In the genomic region with DNA sequence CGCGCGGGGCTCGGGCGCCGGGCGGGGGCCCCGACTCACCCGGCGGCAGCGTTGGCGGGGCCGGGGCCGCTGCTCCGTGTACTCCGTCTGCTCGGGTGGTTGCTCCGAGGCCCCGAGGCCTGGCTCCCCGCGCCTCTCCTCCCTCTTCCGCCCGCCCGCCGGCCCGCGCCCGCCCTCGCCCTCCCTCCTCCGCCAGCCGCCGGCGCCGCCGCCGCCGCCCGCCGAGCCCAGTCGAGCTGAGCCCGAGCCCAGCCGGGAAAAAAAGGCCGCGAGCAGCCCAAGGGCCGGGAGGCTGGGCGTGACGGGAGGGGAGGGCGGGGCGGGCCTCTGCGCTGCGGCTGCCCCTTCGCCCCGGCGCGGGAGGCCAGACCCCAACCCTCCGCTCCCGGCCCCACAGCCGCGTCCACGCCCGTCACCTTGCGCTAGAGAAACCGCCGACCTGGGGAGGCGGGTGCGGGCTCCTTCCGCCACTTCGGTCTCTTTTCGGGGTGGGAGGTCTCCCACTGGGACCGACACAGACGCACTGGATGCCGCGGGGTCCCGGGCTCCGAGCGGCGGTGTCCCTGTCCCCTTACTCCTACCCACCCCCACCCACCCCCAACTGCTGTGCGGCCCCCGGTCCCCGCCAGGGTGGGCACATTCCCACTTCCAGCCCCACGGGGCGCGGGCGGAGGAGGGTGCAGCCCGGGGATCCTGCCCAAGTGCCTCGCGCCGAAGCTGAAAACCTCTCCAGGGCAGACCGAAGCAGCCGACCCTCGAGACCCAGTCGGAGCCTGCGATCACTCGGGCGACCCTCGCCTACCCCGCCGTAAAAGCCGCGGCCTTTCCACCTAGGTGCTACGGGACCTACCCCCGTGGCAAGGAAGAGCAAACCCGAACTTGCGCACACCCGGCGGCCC, we compare ENCODE assay signal across 1 cellular context.
TF ChIP-seq lines count a peak whose summit lies in the region.

A gene with protein sequence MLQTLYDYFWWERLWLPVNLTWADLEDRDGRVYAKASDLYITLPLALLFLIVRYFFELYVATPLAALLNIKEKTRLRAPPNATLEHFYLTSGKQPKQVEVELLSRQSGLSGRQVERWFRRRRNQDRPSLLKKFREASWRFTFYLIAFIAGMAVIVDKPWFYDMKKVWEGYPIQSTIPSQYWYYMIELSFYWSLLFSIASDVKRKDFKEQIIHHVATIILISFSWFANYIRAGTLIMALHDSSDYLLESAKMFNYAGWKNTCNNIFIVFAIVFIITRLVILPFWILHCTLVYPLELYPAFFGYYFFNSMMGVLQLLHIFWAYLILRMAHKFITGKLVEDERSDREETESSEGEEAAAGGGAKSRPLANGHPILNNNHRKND (minus strand): TSS at position 256 of the 899 bp plus-strand sequence. CDS start 5,745 bp downstream, outside the sequence.

TF ChIP-seq in GM12878, 131 proteins besides CTCF, POLR2A, EP300 and RAD21 (continued from another document and continues in another):
- TF ChIP-seq, protein P1, sequence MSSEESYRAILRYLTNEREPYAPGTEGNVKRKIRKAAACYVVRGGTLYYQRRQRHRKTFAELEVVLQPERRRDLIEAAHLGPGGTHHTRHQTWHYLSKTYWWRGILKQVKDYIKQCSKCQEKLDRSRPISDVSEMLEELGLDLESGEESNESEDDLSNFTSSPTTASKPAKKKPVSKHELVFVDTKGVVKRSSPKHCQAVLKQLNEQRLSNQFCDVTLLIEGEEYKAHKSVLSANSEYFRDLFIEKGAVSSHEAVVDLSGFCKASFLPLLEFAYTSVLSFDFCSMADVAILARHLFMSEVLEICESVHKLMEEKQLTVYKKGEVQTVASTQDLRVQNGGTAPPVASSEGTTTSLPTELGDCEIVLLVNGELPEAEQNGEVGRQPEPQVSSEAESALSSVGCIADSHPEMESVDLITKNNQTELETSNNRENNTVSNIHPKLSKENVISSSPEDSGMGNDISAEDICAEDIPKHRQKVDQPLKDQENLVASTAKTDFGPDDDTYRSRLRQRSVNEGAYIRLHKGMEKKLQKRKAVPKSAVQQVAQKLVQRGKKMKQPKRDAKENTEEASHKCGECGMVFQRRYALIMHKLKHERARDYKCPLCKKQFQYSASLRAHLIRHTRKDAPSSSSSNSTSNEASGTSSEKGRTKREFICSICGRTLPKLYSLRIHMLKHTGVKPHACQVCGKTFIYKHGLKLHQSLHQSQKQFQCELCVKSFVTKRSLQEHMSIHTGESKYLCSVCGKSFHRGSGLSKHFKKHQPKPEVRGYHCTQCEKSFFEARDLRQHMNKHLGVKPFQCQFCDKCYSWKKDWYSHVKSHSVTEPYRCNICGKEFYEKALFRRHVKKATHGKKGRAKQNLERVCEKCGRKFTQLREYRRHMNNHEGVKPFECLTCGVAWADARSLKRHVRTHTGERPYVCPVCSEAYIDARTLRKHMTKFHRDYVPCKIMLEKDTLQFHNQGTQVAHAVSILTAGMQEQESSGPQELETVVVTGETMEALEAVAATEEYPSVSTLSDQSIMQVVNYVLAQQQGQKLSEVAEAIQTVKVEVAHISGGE (CRISPR knock-in tag; IDR thresholded peaks at IDR 0.05) = no peak
- TF ChIP-seq, protein P2, sequence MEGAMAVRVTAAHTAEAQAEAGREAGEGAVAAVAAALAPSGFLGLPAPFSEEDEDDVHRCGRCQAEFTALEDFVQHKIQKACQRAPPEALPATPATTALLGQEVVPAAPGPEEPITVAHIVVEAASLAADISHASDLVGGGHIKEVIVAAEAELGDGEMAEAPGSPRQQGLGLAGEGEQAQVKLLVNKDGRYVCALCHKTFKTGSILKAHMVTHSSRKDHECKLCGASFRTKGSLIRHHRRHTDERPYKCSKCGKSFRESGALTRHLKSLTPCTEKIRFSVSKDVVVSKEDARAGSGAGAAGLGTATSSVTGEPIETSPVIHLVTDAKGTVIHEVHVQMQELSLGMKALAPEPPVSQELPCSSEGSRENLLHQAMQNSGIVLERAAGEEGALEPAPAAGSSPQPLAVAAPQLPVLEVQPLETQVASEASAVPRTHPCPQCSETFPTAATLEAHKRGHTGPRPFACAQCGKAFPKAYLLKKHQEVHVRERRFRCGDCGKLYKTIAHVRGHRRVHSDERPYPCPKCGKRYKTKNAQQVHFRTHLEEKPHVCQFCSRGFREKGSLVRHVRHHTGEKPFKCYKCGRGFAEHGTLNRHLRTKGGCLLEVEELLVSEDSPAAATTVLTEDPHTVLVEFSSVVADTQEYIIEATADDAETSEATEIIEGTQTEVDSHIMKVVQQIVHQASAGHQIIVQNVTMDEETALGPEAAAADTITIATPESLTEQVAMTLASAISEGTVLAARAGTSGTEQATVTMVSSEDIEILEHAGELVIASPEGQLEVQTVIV (IDR thresholded peaks at IDR 0.05; ENCODE audit: borderline replicate concordance, partially characterized antibody) = no peak
- TF ChIP-seq PML (IDR thresholded peaks at IDR 0.05; ENCODE audit: low read length) (no peak), JUND (IDR thresholded peaks at IDR 0.05; ENCODE audit: low read depth, low read length) (no peak), NBN (IDR thresholded peaks at IDR 0.05) (no peak), IKZF1 (conservative IDR thresholded peaks at IDR 0.05) (peak; percentile 11; the same call in 1 of the 2 replicates), CREB1 (IDR thresholded peaks at IDR 0.05; ENCODE audit: low read depth) (no peak), SPI1 (IDR thresholded peaks at IDR 0.05; ENCODE audit: borderline replicate concordance, insufficient read depth, low read depth, low read length) (no peak), YBX1 (IDR thresholded peaks at IDR 0.05) (no peak), TCF7 (IDR thresholded peaks at IDR 0.05; ENCODE audit: borderline replicate concordance) (no peak), CEBPB (IDR thresholded peaks at IDR 0.05; ENCODE audit: borderline replicate concordance in 1 of 2, low read depth in 2 of 2, low read length in 2 of 2) (no peak), NR2C1 (IDR thresholded peaks at IDR 0.05) (no peak), POLR2AphosphoS5 (IDR thresholded peaks at IDR 0.05; ENCODE audit: low read length) (no peak; the same call in 1 of the 2 replicates), DPF2 (IDR thresholded peaks at IDR 0.05) (0 out of 2 replicates have a peak, but pooled peaks have one; percentile 40), CHD2 (IDR thresholded peaks at IDR 0.05; ENCODE audit: borderline replicate concordance, low read depth, low read length) (no peak), CBX5 (IDR thresholded peaks at IDR 0.05; ENCODE audit: low read depth) (no peak), ZNF274 (IDR thresholded peaks at IDR 0.05; ENCODE audit: insufficient read depth, insufficient read length) (no peak), SUZ12 (IDR thresholded peaks at IDR 0.05; ENCODE audit: unreplicated experiment) (no peak), SUPT20H (IDR thresholded peaks at IDR 0.05; ENCODE audit: borderline replicate concordance, control insufficient read depth, low read depth, low read length) (no peak), RBBP5 (conservative IDR thresholded peaks at IDR 0.05) (no peak), ZNF622 (IDR thresholded peaks at IDR 0.05) (no peak), KAT2A (conservative IDR thresholded peaks at IDR 0.05; ENCODE audit: control insufficient read depth, low read depth, low read length) (no peak), EED (IDR thresholded peaks at IDR 0.05; ENCODE audit: low read depth) (no peak), NR2F1 (conservative IDR thresholded peaks at IDR 0.05) (0 out of 2 replicates have a peak, but pooled peaks have one; percentile 41), POU2F2 (IDR thresholded peaks at IDR 0.05; ENCODE audit: borderline replicate concordance, low read depth, low read length) (no peak), TAF1 (IDR thresholded peaks at IDR 0.05; ENCODE audit: borderline replicate concordance, low read depth, low read length) (peak; percentile 21; the same call in 1 of the 2 replicates), CREM (IDR thresholded peaks at IDR 0.05; ENCODE audit: low read depth) (no peak), LARP7 (IDR thresholded peaks at IDR 0.05) (no peak), SMAD1 (IDR thresholded peaks at IDR 0.05; ENCODE audit: low read depth, partially characterized antibody) (no peak), PAX5 (IDR thresholded peaks at IDR 0.05; ENCODE audit: borderline replicate concordance, low read depth, low read length) (no peak)
- TF ChIP-seq, protein P3, sequence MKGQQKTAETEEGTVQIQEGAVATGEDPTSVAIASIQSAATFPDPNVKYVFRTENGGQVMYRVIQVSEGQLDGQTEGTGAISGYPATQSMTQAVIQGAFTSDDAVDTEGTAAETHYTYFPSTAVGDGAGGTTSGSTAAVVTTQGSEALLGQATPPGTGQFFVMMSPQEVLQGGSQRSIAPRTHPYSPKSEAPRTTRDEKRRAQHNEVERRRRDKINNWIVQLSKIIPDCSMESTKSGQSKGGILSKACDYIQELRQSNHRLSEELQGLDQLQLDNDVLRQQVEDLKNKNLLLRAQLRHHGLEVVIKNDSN (IDR thresholded peaks at IDR 0.05; ENCODE audit: borderline replicate concordance, extremely low read length, insufficient read depth, low read depth, low read length) = no peak
- TF ChIP-seq, protein P4, sequence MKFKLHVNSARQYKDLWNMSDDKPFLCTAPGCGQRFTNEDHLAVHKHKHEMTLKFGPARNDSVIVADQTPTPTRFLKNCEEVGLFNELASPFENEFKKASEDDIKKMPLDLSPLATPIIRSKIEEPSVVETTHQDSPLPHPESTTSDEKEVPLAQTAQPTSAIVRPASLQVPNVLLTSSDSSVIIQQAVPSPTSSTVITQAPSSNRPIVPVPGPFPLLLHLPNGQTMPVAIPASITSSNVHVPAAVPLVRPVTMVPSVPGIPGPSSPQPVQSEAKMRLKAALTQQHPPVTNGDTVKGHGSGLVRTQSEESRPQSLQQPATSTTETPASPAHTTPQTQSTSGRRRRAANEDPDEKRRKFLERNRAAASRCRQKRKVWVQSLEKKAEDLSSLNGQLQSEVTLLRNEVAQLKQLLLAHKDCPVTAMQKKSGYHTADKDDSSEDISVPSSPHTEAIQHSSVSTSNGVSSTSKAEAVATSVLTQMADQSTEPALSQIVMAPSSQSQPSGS (IDR thresholded peaks at IDR 0.05; ENCODE audit: low read length) = no peak
- TF ChIP-seq, protein P5, sequence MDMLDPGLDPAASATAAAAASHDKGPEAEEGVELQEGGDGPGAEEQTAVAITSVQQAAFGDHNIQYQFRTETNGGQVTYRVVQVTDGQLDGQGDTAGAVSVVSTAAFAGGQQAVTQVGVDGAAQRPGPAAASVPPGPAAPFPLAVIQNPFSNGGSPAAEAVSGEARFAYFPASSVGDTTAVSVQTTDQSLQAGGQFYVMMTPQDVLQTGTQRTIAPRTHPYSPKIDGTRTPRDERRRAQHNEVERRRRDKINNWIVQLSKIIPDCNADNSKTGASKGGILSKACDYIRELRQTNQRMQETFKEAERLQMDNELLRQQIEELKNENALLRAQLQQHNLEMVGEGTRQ (IDR thresholded peaks at IDR 0.05; ENCODE audit: borderline replicate concordance, low read depth, low read length) = no peak
- TF ChIP-seq, protein P6, sequence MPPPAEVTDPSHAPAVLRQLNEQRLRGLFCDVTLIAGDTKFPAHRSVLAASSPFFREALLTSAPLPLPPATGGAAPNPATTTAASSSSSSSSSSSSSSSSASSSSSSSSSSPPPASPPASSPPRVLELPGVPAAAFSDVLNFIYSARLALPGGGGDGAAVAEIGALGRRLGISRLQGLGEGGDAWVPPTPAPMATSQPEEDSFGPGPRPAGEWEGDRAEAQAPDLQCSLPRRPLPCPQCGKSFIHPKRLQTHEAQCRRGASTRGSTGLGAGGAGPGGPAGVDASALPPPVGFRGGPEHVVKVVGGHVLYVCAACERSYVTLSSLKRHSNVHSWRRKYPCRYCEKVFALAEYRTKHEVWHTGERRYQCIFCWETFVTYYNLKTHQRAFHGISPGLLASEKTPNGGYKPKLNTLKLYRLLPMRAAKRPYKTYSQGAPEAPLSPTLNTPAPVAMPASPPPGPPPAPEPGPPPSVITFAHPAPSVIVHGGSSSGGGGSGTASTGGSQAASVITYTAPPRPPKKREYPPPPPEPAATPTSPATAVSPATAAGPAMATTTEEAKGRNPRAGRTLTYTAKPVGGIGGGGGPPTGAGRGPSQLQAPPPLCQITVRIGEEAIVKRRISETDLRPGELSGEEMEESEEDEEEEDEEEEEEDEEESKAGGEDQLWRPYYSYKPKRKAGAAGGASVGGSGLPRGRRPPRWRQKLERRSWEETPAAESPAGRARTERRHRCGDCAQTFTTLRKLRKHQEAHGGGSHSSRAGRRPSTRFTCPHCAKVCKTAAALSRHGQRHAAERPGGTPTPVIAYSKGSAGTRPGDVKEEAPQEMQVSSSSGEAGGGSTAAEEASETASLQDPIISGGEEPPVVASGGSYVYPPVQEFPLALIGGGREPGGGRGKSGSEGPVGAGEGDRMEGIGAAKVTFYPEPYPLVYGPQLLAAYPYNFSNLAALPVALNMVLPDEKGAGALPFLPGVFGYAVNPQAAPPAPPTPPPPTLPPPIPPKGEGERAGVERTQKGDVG (CRISPR knock-in tag; IDR thresholded peaks at IDR 0.05) = no peak
- TF ChIP-seq, protein P7, sequence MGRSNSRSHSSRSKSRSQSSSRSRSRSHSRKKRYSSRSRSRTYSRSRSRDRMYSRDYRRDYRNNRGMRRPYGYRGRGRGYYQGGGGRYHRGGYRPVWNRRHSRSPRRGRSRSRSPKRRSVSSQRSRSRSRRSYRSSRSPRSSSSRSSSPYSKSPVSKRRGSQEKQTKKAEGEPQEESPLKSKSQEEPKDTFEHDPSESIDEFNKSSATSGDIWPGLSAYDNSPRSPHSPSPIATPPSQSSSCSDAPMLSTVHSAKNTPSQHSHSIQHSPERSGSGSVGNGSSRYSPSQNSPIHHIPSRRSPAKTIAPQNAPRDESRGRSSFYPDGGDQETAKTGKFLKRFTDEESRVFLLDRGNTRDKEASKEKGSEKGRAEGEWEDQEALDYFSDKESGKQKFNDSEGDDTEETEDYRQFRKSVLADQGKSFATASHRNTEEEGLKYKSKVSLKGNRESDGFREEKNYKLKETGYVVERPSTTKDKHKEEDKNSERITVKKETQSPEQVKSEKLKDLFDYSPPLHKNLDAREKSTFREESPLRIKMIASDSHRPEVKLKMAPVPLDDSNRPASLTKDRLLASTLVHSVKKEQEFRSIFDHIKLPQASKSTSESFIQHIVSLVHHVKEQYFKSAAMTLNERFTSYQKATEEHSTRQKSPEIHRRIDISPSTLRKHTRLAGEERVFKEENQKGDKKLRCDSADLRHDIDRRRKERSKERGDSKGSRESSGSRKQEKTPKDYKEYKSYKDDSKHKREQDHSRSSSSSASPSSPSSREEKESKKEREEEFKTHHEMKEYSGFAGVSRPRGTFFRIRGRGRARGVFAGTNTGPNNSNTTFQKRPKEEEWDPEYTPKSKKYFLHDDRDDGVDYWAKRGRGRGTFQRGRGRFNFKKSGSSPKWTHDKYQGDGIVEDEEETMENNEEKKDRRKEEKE (IDR thresholded peaks at IDR 0.05) = no peak
